In the genomic region with DNA sequence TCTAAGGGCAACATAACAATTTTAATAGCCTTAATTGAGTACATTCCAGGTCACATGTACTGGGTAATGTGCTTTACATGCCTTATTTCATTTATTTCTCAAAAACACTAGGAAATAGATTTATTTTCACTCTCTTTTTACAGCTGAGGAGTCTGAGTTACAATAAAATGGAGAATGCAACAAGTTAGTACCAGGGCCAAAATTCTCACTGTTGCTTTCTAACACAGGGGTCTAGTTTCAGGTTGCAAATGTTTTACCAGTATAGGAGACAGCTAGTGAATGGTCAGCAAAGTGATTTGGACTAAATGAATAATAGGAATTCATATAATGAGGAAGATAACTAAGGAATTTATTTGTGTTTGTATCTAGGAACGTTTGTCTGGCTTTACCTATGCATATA, we compare ENCODE assay signal across 18 cellular contexts.
A peak's percentile ranks its signal among the peaks of the same experiment; 100 is the strongest.
DNase-seq lines count a peak whose midpoint lies in the region; ATAC-seq and TF ChIP-seq lines count a peak whose summit lies in the region.
"Had no signal": no experiment of that assay in that cellular context is flagged by ENCODE, and none has a peak within 500 bp of the region (broad histone marks: within the 10 kb centered on the region; RNA-seq: fewer than 3 reads in every experiment).

No MANE protein-coding gene starts in this region.

- H3K36me3 Mint-ChIP-seq in GM23338 (ENCODE audit: low read depth) (no peaks in the 10 kb centered on the region), mesothelial cell of epicardium (no peaks in the 10 kb centered on the region)
- H3K36me3 Mint-ChIP-seq: CD4-positive, CD25-positive, alpha-beta regulatory T cell; CD8-positive, alpha-beta T cell had no signal

- H3K9me3 Mint-ChIP-seq in GM23338 (no peaks in the 10 kb centered on the region), mesothelial cell of epicardium (peaks cover 4% of the 10 kb centered on the region)

- DNase-seq in GM23338 (ENCODE audit: low spot score), result no peak
- peak; percentile 36 for DNase-seq in adipocyte (ENCODE audit: low read depth)
- DNase-seq in mesothelial cell of epicardium (ENCODE audit: low spot score in 2 of 2, unreplicated experiment in 2 of 2), result no peak
- DNase-seq in NCI-H146 (lab: John Stamatoyannopoulos, UW), result no peak
- DNase-seq in iPS-NIHi7 (ENCODE audit: extremely low spot score), result no peak
- no peak for DNase-seq in heart left ventricle
- DNase-seq: 8988T; Caco-2; CD4-positive, CD25-positive, alpha-beta regulatory T cell; CD8-positive, alpha-beta T cell; DMS153; DND-41; H7; HCEC 1CT had no signal

- H3K27me3 ChIP-seq in GM23338 (ENCODE audit: insufficient read depth) (no peaks in the 10 kb centered on the region), adipocyte (replicated peaks; ENCODE audit: control insufficient read depth, insufficient read depth, low read length) (no peaks in the 10 kb centered on the region), heart left ventricle (no peaks in the 10 kb centered on the region)
- H3K27me3 ChIP-seq: BLaER1 had no signal

- H3K9ac ChIP-seq in adipocyte (ENCODE audit: low read length), result no peak overlapping the region
- H3K9ac ChIP-seq: BLaER1 had no signal

- no peak for TF ChIP-seq POLR2A in heart left ventricle (IDR thresholded peaks at IDR 0.05)

- intact Hi-C loops in heart left ventricle (cut with DNase I), result no loop called here

- no peak overlapping the region for H2AFZ ChIP-seq in GM23338

- H3K4me3 Mint-ChIP-seq in GM23338 (no peak overlapping the region), mesothelial cell of epicardium (no peak overlapping the region)
- H3K4me3 Mint-ChIP-seq: B cell; CD4-positive, CD25-positive, alpha-beta regulatory T cell; CD8-positive, alpha-beta T cell had no signal

- H3K36me3 ChIP-seq in GM23338 (ENCODE audit: insufficient read depth) (no peaks in the 10 kb centered on the region), adipocyte (ENCODE audit: control insufficient read depth, insufficient read depth, low read length, severe bottlenecking) (no peaks in the 10 kb centered on the region), heart left ventricle (no peaks in the 10 kb centered on the region)
- H3K36me3 ChIP-seq: BLaER1 had no signal

- no peaks in the 10 kb centered on the region for H3F3A ChIP-seq in GM23338 (replicated peaks; ENCODE audit: low read depth)

- TF ChIP-seq CTCF in GM23338 (conservative IDR thresholded peaks at IDR 0.05; ENCODE audit: low read depth in 2 of 2) (no peak), mesothelial cell of epicardium (IDR thresholded peaks at IDR 0.05; ENCODE audit: unreplicated experiment) (no peak), heart left ventricle (IDR thresholded peaks at IDR 0.05) (no peak)

- H3K27ac ChIP-seq in GM23338 (ENCODE audit: low read depth) (no peak overlapping the region), heart left ventricle (no peak overlapping the region)
- H3K27ac ChIP-seq: A549, BLaER1, C4-2B had no signal

- H3K27me3 Mint-ChIP-seq in GM23338 (ENCODE audit: insufficient read depth, low read depth, poor library complexity) (no peaks in the 10 kb centered on the region), mesothelial cell of epicardium (ENCODE audit: low read depth) (no peaks in the 10 kb centered on the region)
- H3K27me3 Mint-ChIP-seq: B cell; CD4-positive, CD25-positive, alpha-beta regulatory T cell had no signal

- H3K27ac Mint-ChIP-seq in GM23338 (0 out of 2 replicates have a peak overlapping the region, but pooled peaks have one; percentile 19), mesothelial cell of epicardium (peak overlapping the region; percentile 52)
- H3K27ac Mint-ChIP-seq: B cell; CD4-positive, CD25-positive, alpha-beta regulatory T cell; CD8-positive, alpha-beta T cell had no signal

- no peak overlapping the region for H3K4me3 ChIP-seq in GM23338
- H3K4me3 ChIP-seq in adipocyte (ENCODE audit: low read length), result no peak overlapping the region
- no peak overlapping the region for H3K4me3 ChIP-seq in heart left ventricle
- H3K4me3 ChIP-seq: A549, BLaER1 had no signal

- H3K9me3 ChIP-seq in adipocyte (ENCODE audit: control insufficient read depth, low read length) (no peaks in the 10 kb centered on the region), heart left ventricle (no peaks in the 10 kb centered on the region)
- H3K9me3 ChIP-seq: A549, BLaER1, Caco-2 had no signal

- no peaks in the 10 kb centered on the region for H3K79me2 ChIP-seq in GM23338 (replicated peaks; ENCODE audit: insufficient read depth)

- no peak overlapping the region for H3K4me2 ChIP-seq in GM23338
- H3K4me2 ChIP-seq: A549, BLaER1 had no signal

- ATAC-seq in GM23338 (no peak), heart left ventricle (no peak)
- ATAC-seq: A549; CD8-positive, alpha-beta T cell had no signal

- no peaks in the 10 kb centered on the region for H4K20me1 ChIP-seq in GM23338 (replicated peaks; ENCODE audit: insufficient read depth)
- H4K20me1 ChIP-seq: BLaER1 had no signal

- H3K4me1 Mint-ChIP-seq in GM23338, result no peaks in the 10 kb centered on the region
- H3K4me1 Mint-ChIP-seq in mesothelial cell of epicardium, result peaks cover 28% of the 10 kb centered on the region
- H3K4me1 Mint-ChIP-seq: B cell; CD4-positive, CD25-positive, alpha-beta regulatory T cell had no signal

- H3K4me1 ChIP-seq in GM23338 (ENCODE audit: insufficient read depth) (no peaks in the 10 kb centered on the region), adipocyte (ENCODE audit: control insufficient read depth, insufficient read depth, low read length) (no peaks in the 10 kb centered on the region), heart left ventricle (no peaks in the 10 kb centered on the region)
- H3K4me1 ChIP-seq: A549, BLaER1, Caco-2 had no signal

- no peaks in the 10 kb centered on the region for H3K9me2 ChIP-seq in GM23338 (ENCODE audit: insufficient read depth)

- 37 to 55% (median 42%) methylated on average over 1 of the region's 1 CpG for WGBS in heart left ventricle, 4 donors

TF ChIP-seq in GM23338, 12 proteins besides CTCF, POLR2A, EP300 and RAD21 (continues in another document):
- TF ChIP-seq POLR2AphosphoS5 (IDR thresholded peaks at IDR 0.05; ENCODE audit: low read depth) (no peak), NANOG (IDR thresholded peaks at IDR 0.05; ENCODE audit: borderline replicate concordance) (no peak), EZH2phosphoT487 (IDR thresholded peaks at IDR 0.05; ENCODE audit: unreplicated experiment) (no peak), CREB1 (CRISPR knock-in tag; IDR thresholded peaks at IDR 0.05; ENCODE audit: low read depth) (no peak), JUNB (IDR thresholded peaks at IDR 0.05; ENCODE audit: unreplicated experiment) (no peak), ZNF114 (CRISPR knock-in tag; IDR thresholded peaks at IDR 0.05) (no peak), STAT1 (IDR thresholded peaks at IDR 0.05; ENCODE audit: unreplicated experiment) (no peak)
- TF ChIP-seq, protein P1, sequence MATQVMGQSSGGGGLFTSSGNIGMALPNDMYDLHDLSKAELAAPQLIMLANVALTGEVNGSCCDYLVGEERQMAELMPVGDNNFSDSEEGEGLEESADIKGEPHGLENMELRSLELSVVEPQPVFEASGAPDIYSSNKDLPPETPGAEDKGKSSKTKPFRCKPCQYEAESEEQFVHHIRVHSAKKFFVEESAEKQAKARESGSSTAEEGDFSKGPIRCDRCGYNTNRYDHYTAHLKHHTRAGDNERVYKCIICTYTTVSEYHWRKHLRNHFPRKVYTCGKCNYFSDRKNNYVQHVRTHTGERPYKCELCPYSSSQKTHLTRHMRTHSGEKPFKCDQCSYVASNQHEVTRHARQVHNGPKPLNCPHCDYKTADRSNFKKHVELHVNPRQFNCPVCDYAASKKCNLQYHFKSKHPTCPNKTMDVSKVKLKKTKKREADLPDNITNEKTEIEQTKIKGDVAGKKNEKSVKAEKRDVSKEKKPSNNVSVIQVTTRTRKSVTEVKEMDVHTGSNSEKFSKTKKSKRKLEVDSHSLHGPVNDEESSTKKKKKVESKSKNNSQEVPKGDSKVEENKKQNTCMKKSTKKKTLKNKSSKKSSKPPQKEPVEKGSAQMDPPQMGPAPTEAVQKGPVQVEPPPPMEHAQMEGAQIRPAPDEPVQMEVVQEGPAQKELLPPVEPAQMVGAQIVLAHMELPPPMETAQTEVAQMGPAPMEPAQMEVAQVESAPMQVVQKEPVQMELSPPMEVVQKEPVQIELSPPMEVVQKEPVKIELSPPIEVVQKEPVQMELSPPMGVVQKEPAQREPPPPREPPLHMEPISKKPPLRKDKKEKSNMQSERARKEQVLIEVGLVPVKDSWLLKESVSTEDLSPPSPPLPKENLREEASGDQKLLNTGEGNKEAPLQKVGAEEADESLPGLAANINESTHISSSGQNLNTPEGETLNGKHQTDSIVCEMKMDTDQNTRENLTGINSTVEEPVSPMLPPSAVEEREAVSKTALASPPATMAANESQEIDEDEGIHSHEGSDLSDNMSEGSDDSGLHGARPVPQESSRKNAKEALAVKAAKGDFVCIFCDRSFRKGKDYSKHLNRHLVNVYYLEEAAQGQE (IDR thresholded peaks at IDR 0.05; ENCODE audit: unreplicated experiment), result no peak
- TF ChIP-seq, protein P2, sequence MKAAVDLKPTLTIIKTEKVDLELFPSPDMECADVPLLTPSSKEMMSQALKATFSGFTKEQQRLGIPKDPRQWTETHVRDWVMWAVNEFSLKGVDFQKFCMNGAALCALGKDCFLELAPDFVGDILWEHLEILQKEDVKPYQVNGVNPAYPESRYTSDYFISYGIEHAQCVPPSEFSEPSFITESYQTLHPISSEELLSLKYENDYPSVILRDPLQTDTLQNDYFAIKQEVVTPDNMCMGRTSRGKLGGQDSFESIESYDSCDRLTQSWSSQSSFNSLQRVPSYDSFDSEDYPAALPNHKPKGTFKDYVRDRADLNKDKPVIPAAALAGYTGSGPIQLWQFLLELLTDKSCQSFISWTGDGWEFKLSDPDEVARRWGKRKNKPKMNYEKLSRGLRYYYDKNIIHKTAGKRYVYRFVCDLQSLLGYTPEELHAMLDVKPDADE (IDR thresholded peaks at IDR 0.05), result no peak
